ENCODE assay signal across 24 cellular contexts in the genomic region with DNA sequence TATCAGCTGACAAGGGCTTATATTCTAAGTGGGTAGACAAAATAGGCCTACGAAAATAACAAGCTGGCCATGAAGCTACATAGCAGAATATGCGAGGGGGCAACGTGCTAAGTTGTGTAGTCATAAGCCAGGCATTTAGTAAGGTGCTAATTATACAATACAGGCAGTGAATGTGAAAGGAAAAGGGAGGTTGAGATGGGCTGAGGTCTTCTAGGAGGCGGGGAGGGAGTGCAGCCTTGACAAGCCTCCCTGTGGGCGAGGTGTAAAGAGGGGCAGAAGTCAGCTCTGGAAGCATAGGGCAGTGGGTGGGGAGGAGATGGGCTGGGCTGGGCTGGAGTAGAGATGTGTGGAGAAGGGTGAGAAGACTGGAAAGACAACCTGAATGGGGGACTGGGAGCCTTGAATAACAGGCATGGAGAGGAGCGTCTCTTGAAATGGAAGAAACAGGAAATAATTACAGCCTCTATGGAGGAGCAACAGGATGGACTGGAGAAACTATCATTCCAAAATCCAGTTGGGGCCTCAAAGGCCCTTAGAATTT. TPM values are rescaled to one million over a fixed set of nuclear protein-coding genes. Genes with fewer than 3 reads are reported as not detected.
DNase-seq lines count a peak whose midpoint lies in the region; ATAC-seq lines count a peak whose summit lies in the region.
"Had no signal": no experiment of that assay in that cellular context is flagged by ENCODE, and none has a peak within 500 bp of the region (broad histone marks: within the 10 kb centered on the region; RNA-seq: fewer than 3 reads in every experiment).

No MANE protein-coding gene starts in this region.

- peaks cover 19% of the 10 kb centered on the region for H3K4me1 Mint-ChIP-seq in activated CD4-positive, alpha-beta T cell treated with anti-CD3 and anti-CD28 coated beads, Interleukin-2, amount 10 ng/mL, durations not matched to agents 24 days and 14 days
- H3K4me1 Mint-ChIP-seq in CD8-positive, alpha-beta memory T cell: peaks cover 70 to 90% (median 90%) of the 10 kb centered on the region in 3 donors
- H3K4me1 Mint-ChIP-seq in activated T-cell treated with anti-CD3 and anti-CD28 coated beads, Interleukin-2, amount 50 U/mL, for 72 hours (ENCODE audit: low read depth): peaks cover 57% of the 10 kb centered on the region
- peaks cover 7 to 68% (median 19%) of the 10 kb centered on the region in 4 donors for H3K4me1 Mint-ChIP-seq in naive thymus-derived CD8-positive, alpha-beta T cell

- H3K9me3 ChIP-seq in CD8-positive, alpha-beta memory T cell (ENCODE audit: low read length): no peaks in the 10 kb centered on the region
- H3K9me3 ChIP-seq: A549, body of pancreas, heart right ventricle, SJCRH30 had no signal

- H3K36me3 ChIP-seq in CD8-positive, alpha-beta memory T cell (ENCODE audit: insufficient read depth, low read length): no peaks in the 10 kb centered on the region
- H3K36me3 ChIP-seq: heart right ventricle, SJCRH30 had no signal

- POLR2A ChIA-PET in CD8-positive, alpha-beta memory T cell (lab: Charles Lee): interaction anchor here (0.8 to 10.0 kb wide), 7 partner anchors 9 to 81 kb away, joined by 3 to 119 read pairs (median 4); no protein-coding TSS in a partner anchor
- POLR2A ChIA-PET in naive thymus-derived CD8-positive, alpha-beta T cell (lab: Charles Lee): interaction anchor here (1.4 to 5.0 kb wide), 2 partner anchors 81 kb away, joined by 15 to 63 read pairs; no protein-coding TSS in a partner anchor

- no peaks in the 10 kb centered on the region for H3K36me3 Mint-ChIP-seq in activated CD4-positive, alpha-beta T cell treated with anti-CD3 and anti-CD28 coated beads, Interleukin-2, amount 10 ng/mL, durations not matched to agents 24 days and 14 days (ENCODE audit: low read depth)
- peaks cover 5 to 66% (median 14%) of the 10 kb centered on the region in 3 donors for H3K36me3 Mint-ChIP-seq in CD8-positive, alpha-beta memory T cell
- peaks cover 0 to 14% of the 10 kb centered on the region in 2 donors for H3K36me3 Mint-ChIP-seq in activated T-cell treated with anti-CD3 and anti-CD28 coated beads, Interleukin-2, amount 50 U/mL, for 72 hours (ENCODE audit: insufficient read depth in 2 of 2)
- H3K36me3 Mint-ChIP-seq in naive thymus-derived CD8-positive, alpha-beta T cell: no peaks in the 10 kb centered on the region
- H3K36me3 Mint-ChIP-seq: naive B cell, type B pancreatic cell had no signal

- peak; percentile 50 for DNase-seq in activated CD4-positive, alpha-beta T cell treated with anti-CD3 and anti-CD28 coated beads, Interleukin-2, amount 10 ng/mL, durations not matched to agents 24 days and 14 days
- DNase-seq in activated CD4-positive, alpha-beta T cell treated with anti-CD3 and anti-CD28 coated beads, Interleukin-2, amount 50 U/mL, for 48 hours: no peak
- DNase-seq in CD8-positive, alpha-beta memory T cell: peak in 3 of 5 donors; percentile 40 to 72 (median 55)
- no peak for DNase-seq in activated T-cell treated with anti-CD3 and anti-CD28 coated beads, Interleukin-2, amount 50 U/mL, for 72 hours
- no peak for DNase-seq in naive thymus-derived CD8-positive, alpha-beta T cell
- DNase-seq in nucleus accumbens (lab: John Stamatoyannopoulos, UW) (no peak), NCI-H146 (lab: John Stamatoyannopoulos, UW) (no peak), AG08395 (ENCODE audit: low spot score) (no peak)
- DNase-seq: body of pancreas, C1 segment of cervical spinal cord, heart right ventricle, Kasumi-1, naive B cell, NCI-H1105 treated with DMSO at 0.1 percent for 48 hours, NCI-H748 treated with DMSO at 0.1 percent for 48 hours, PC-3, posterior cingulate gyrus, SJCRH30, T-helper 9 cell had no signal

- intact Hi-C loops in activated CD4-positive, alpha-beta T cell treated with anti-CD3 and anti-CD28 coated beads, Interleukin-2, amount 10 ng/mL, durations not matched to agents 24 days and 14 days (cut with micrococcal nuclease): loop anchor here (5.0 kb wide), 1 partner anchor 53 kb away; no protein-coding TSS in a partner anchor

- H3K4me3 Mint-ChIP-seq in activated CD4-positive, alpha-beta T cell treated with anti-CD3 and anti-CD28 coated beads, Interleukin-2, amount 10 ng/mL, durations not matched to agents 24 days and 14 days: peak overlapping the region; percentile 28
- H3K4me3 Mint-ChIP-seq in CD8-positive, alpha-beta memory T cell: peak overlapping the region; percentile 85 to 97 (median 89)
- H3K4me3 Mint-ChIP-seq in activated T-cell treated with anti-CD3 and anti-CD28 coated beads, Interleukin-2, amount 50 U/mL, for 72 hours: peak overlapping the region; percentile 64 to 77
- H3K4me3 Mint-ChIP-seq in naive thymus-derived CD8-positive, alpha-beta T cell: peak overlapping the region in 8 of 10 donors; percentile 18 to 87 (median 51)
- H3K4me3 Mint-ChIP-seq: naive B cell, type B pancreatic cell had no signal

- no peaks in the 10 kb centered on the region for H3K9me3 Mint-ChIP-seq in activated CD4-positive, alpha-beta T cell treated with anti-CD3 and anti-CD28 coated beads, Interleukin-2, amount 10 ng/mL, durations not matched to agents 24 days and 14 days
- H3K9me3 Mint-ChIP-seq in CD8-positive, alpha-beta memory T cell: no peaks in the 10 kb centered on the region
- no peaks in the 10 kb centered on the region for H3K9me3 Mint-ChIP-seq in activated T-cell treated with anti-CD3 and anti-CD28 coated beads, Interleukin-2, amount 50 U/mL, for 72 hours
- no peaks in the 10 kb centered on the region for H3K9me3 Mint-ChIP-seq in naive thymus-derived CD8-positive, alpha-beta T cell
- H3K9me3 Mint-ChIP-seq: activated T-helper 2 cell treated with anti-CD3 and anti-CD28 coated beads, Interferon-gamma antibody, Interleukin-2, Interleukin-4, amounts not matched to agents 10 μg/mL and 5 μg/mL and 100 μg/mL, durations not matched to agents 14 hours and 24 hours and 36 hours; naive B cell; type B pancreatic cell had no signal

- CTCF ChIA-PET in CD8-positive, alpha-beta memory T cell (lab: Charles Lee): interaction anchor here (1.0 to 8.7 kb wide), 14 partner anchors 10 to 550 kb away, joined by 3 to 124 read pairs (median 4); no protein-coding TSS in a partner anchor

- no peaks in the 10 kb centered on the region for H3K27me3 ChIP-seq in CD8-positive, alpha-beta memory T cell (ENCODE audit: insufficient read depth, low read length, poor library complexity, severe bottlenecking)
- H3K27me3 ChIP-seq: body of pancreas, heart right ventricle, SJCRH30 had no signal

- peaks cover 43% of the 10 kb centered on the region for H3K4me1 ChIP-seq in CD8-positive, alpha-beta memory T cell (ENCODE audit: insufficient read depth, low read length)
- H3K4me1 ChIP-seq: A549, body of pancreas, SJCRH30 had no signal

- H3K4me3 ChIP-seq in CD8-positive, alpha-beta memory T cell (ENCODE audit: low read length): peak overlapping the region; percentile 55
- H3K4me3 ChIP-seq: A549, body of pancreas, SJCRH30 had no signal

- H3K27ac ChIP-seq in CD8-positive, alpha-beta memory T cell (ENCODE audit: low read depth, low read length): peak overlapping the region; percentile 60
- H3K27ac ChIP-seq: A549, body of pancreas, SJCRH30 had no signal

- H3K27ac Mint-ChIP-seq in activated CD4-positive, alpha-beta T cell treated with anti-CD3 and anti-CD28 coated beads, Interleukin-2, amount 10 ng/mL, durations not matched to agents 24 days and 14 days: peak overlapping the region; percentile 2
- H3K27ac Mint-ChIP-seq in CD8-positive, alpha-beta memory T cell: peak overlapping the region; percentile 91 to 99 (median 96)
- peak overlapping the region; percentile 6 for H3K27ac Mint-ChIP-seq in activated T-cell treated with anti-CD3 and anti-CD28 coated beads, Interleukin-2, amount 50 U/mL, for 72 hours
- H3K27ac Mint-ChIP-seq in naive thymus-derived CD8-positive, alpha-beta T cell: peak overlapping the region in 7 of 10 donors; percentile 34 to 91 (median 76)
- H3K27ac Mint-ChIP-seq: activated T-helper 2 cell treated with anti-CD3 and anti-CD28 coated beads, Interferon-gamma antibody, Interleukin-2, Interleukin-4, amounts not matched to agents 10 μg/mL and 5 μg/mL and 100 μg/mL, durations not matched to agents 14 hours and 24 hours and 36 hours; type B pancreatic cell had no signal

- ATAC-seq in activated T-cell treated with anti-CD3 and anti-CD28 coated beads, Interleukin-2, amount 50 U/mL, for 72 hours (replicated peaks in 1 of 2): peak in 1 of 2 donors; percentile 6
- no peak for ATAC-seq in naive thymus-derived CD8-positive, alpha-beta T cell
- ATAC-seq: A549, body of pancreas, heart right ventricle, PC-3 had no signal

- H3K27me3 Mint-ChIP-seq in activated CD4-positive, alpha-beta T cell treated with anti-CD3 and anti-CD28 coated beads, Interleukin-2, amount 10 ng/mL, durations not matched to agents 24 days and 14 days: no peaks in the 10 kb centered on the region
- no peaks in the 10 kb centered on the region for H3K27me3 Mint-ChIP-seq in CD8-positive, alpha-beta memory T cell
- no peaks in the 10 kb centered on the region for H3K27me3 Mint-ChIP-seq in activated T-cell treated with anti-CD3 and anti-CD28 coated beads, Interleukin-2, amount 50 U/mL, for 72 hours (ENCODE audit: low read depth)
- H3K27me3 Mint-ChIP-seq in naive thymus-derived CD8-positive, alpha-beta T cell: no peaks in the 10 kb centered on the region

RNA-seq across cellular contexts. Expression of gene TIGIT, which starts 1.2 kb away (rescaled TPM):
- 2.5 and 4.7 TPM in 2 replicates for total RNA-seq in activated CD4-positive, alpha-beta T cell treated with anti-CD3 and anti-CD28 coated beads, Interleukin-2, amount 10 ng/mL, durations not matched to agents 24 days and 14 days
- total RNA-seq in CD8-positive, alpha-beta memory T cell: 100 to 1,000 TPM; 185 TPM
- 92.8 TPM for polyA plus RNA-seq in CD8-positive, alpha-beta memory T cell
- total RNA-seq in activated T-cell treated with anti-CD3 and anti-CD28 coated beads, Interleukin-2, amount 50 U/mL, for 72 hours: 10 to 100 TPM; 77.2 to 80.2 TPM
- total RNA-seq in naive thymus-derived CD8-positive, alpha-beta T cell: 1 to 10 TPM; 5.0 TPM
- polyA plus RNA-seq in naive thymus-derived CD8-positive, alpha-beta T cell: 10 to 100 TPM in 1 of 3 donors, 1 to 10 TPM in 2; 1.5 to 58.2 (median 1.7) TPM
- total RNA-seq: body of pancreas, HT1080, PC-3 had no signal
- polyA plus RNA-seq: A549 had no signal

RNA-seq across cellular contexts. Expression of gene ZNF80, which starts 57.6 kb away (rescaled TPM):
- 0.19 and 0.21 TPM in 2 replicates for total RNA-seq in activated CD4-positive, alpha-beta T cell treated with anti-CD3 and anti-CD28 coated beads, Interleukin-2, amount 10 ng/mL, durations not matched to agents 24 days and 14 days
- total RNA-seq in CD8-positive, alpha-beta memory T cell: 1 to 10 TPM; 1.8 to 2.3 TPM
- 0.67 TPM for polyA plus RNA-seq in CD8-positive, alpha-beta memory T cell
- 1 to 10 TPM in 1 of 2 donors, under 1 TPM in 1; 0.53 to 1.4 TPM for total RNA-seq in activated T-cell treated with anti-CD3 and anti-CD28 coated beads, Interleukin-2, amount 50 U/mL, for 72 hours
- total RNA-seq in naive thymus-derived CD8-positive, alpha-beta T cell: 1 to 10 TPM; 1.7 to 2.5 TPM
- polyA plus RNA-seq in naive thymus-derived CD8-positive, alpha-beta T cell: 1 to 10 TPM in 1 of 3 donors, under 1 TPM in 2; 0.08 to 8.0 (median 0.28) TPM
- total RNA-seq: body of pancreas, HT1080, lower leg skin, PC-3 had no signal
- polyA plus RNA-seq: A549, heart right ventricle had no signal

Comparison
In these comparisons a context has a peak if more than half of its experiments do, and no peak if none do; other contexts are left out.
1. DNase-seq: peak in activated CD4-positive, alpha-beta T cell treated with anti-CD3 and anti-CD28 coated beads, Interleukin-2, amount 10 ng/mL, durations not matched to agents 24 days and 14 days (single experiment) and CD8-positive, alpha-beta memory T cell (3 of 5); none in activated CD4-positive, alpha-beta T cell treated with anti-CD3 and anti-CD28 coated beads, Interleukin-2, amount 50 U/mL, for 48 hours (0 of 2), activated T-cell treated with anti-CD3 and anti-CD28 coated beads, Interleukin-2, amount 50 U/mL, for 72 hours (0 of 2), naive thymus-derived CD8-positive, alpha-beta T cell (0 of 10), nucleus accumbens (0 of 56), NCI-H146 (single experiment) and AG08395 (single experiment).
2. H3K27ac Mint-ChIP-seq: peak in every context shown above with its lines; median percentile 96 in CD8-positive, alpha-beta memory T cell; 76 in naive thymus-derived CD8-positive, alpha-beta T cell; 6 in activated T-cell treated with anti-CD3 and anti-CD28 coated beads, Interleukin-2, amount 50 U/mL, for 72 hours; 2 in activated CD4-positive, alpha-beta T cell treated with anti-CD3 and anti-CD28 coated beads, Interleukin-2, amount 10 ng/mL, durations not matched to agents 24 days and 14 days.
3. H3K4me3 Mint-ChIP-seq: peak in every context shown above with its lines; median percentile 89 in CD8-positive, alpha-beta memory T cell; 70 in activated T-cell treated with anti-CD3 and anti-CD28 coated beads, Interleukin-2, amount 50 U/mL, for 72 hours; 51 in naive thymus-derived CD8-positive, alpha-beta T cell; 28 in activated CD4-positive, alpha-beta T cell treated with anti-CD3 and anti-CD28 coated beads, Interleukin-2, amount 10 ng/mL, durations not matched to agents 24 days and 14 days.
4. RNA of gene TIGIT, which starts 1.2 kb away (total RNA-seq): 185 TPM in CD8-positive, alpha-beta memory T cell and 77.2 to 80.2 TPM in activated T-cell treated with anti-CD3 and anti-CD28 coated beads, Interleukin-2, amount 50 U/mL, for 72 hours; 5.0 TPM in naive thymus-derived CD8-positive, alpha-beta T cell and 2.5 to 4.7 TPM in activated CD4-positive, alpha-beta T cell treated with anti-CD3 and anti-CD28 coated beads, Interleukin-2, amount 10 ng/mL, durations not matched to agents 24 days and 14 days; every median in the first group is over 10 times any median in the second.